In genomic region chr15:77035999-77036471, GRCh38 we compare ENCODE assay signal across 15 cellular contexts. TPM values are rescaled to one million over a fixed set of nuclear protein-coding genes. Genes with fewer than 3 reads are reported as not detected.
DNase-seq lines count a peak whose midpoint lies in the region; ATAC-seq, FAIRE-seq and TF ChIP-seq lines count a peak whose summit lies in the region.
"Had no signal": no experiment of that assay in that cellular context is flagged by ENCODE, and none has a peak within 500 bp of the region (broad histone marks: within the 10 kb centered on the region; RNA-seq: fewer than 3 reads in every experiment).

No MANE protein-coding gene starts in this region.

- H3K9me3 ChIP-seq in keratinocyte (ENCODE audit: control insufficient read depth, low read depth, low read length) (no peaks in the 10 kb centered on the region), esophagus squamous epithelium (no peaks in the 10 kb centered on the region)

- dilution Hi-C loops in keratinocyte (cut with MboI; ENCODE audit: extremely low pct_ligation_motif_present, low sequenced_read_pairs), result no loop called here

- H3K27me3 ChIP-seq in keratinocyte (ENCODE audit: control insufficient read depth, extremely low read depth, insufficient read depth, low read length) (no peaks in the 10 kb centered on the region), esophagus squamous epithelium (peaks cover 0 to under 1% (median 0%) of the 10 kb centered on the region in 4 donors)

- ATAC-seq in activated T-helper 17 cell treated with anti-CD3 and anti-CD28 coated beads, Interleukin-2, amount 50 U/mL, for 72 hours (replicated peaks), result no peak
- no peak for ATAC-seq in stimulated activated effector memory CD8-positive, alpha-beta T cell treated with anti-CD3 and anti-CD28 coated beads, Interleukin-12 subunit alpha, Interleukin-12 subunit beta, amount 100 ng/mL, for 72 hours

- H3K27ac Mint-ChIP-seq in activated T-helper 17 cell treated with anti-CD3 and anti-CD28 coated beads, Interleukin-2, amount 50 U/mL, for 72 hours, result peak overlapping the region; percentile 58
- peak overlapping the region; percentile 94 for H3K27ac Mint-ChIP-seq in stimulated activated effector memory CD8-positive, alpha-beta T cell treated with anti-CD3 and anti-CD28 coated beads, Interleukin-12 subunit alpha, Interleukin-12 subunit beta, amount 100 ng/mL, for 72 hours

- H2AFZ ChIP-seq in keratinocyte (ENCODE audit: control insufficient read depth, low read length), result no peak overlapping the region

- peaks cover 4% of the 10 kb centered on the region for H3K4me1 ChIP-seq in keratinocyte (ENCODE audit: control insufficient read depth, extremely low read depth, insufficient read depth, low read length)
- H3K4me1 ChIP-seq in esophagus squamous epithelium, result peaks cover 0 to 19% (median 0%) of the 10 kb centered on the region in 3 donors

- H3K36me3 Mint-ChIP-seq in activated T-helper 17 cell treated with anti-CD3 and anti-CD28 coated beads, Interleukin-2, amount 50 U/mL, for 72 hours (ENCODE audit: low read depth), result peaks cover 48% of the 10 kb centered on the region
- H3K36me3 Mint-ChIP-seq in stimulated activated effector memory CD8-positive, alpha-beta T cell treated with anti-CD3 and anti-CD28 coated beads, Interleukin-12 subunit alpha, Interleukin-12 subunit beta, amount 100 ng/mL, for 72 hours, result peaks cover 80% of the 10 kb centered on the region

- no peak overlapping the region for H3K4me2 ChIP-seq in keratinocyte (ENCODE audit: control insufficient read depth, extremely low read depth, insufficient read depth, low read depth, low read length)

- intact Hi-C loops in esophagus squamous epithelium (cut with DNase I), result no loop called here

- no peaks in the 10 kb centered on the region for H3K79me2 ChIP-seq in keratinocyte (ENCODE audit: control insufficient read depth, insufficient read depth, low read length)

- WGBS in esophagus squamous epithelium, 2 donors, result 60 to 78% methylated on average over 3 to 7 of the region's 13 CpGs

- peaks cover 3 to 6% of the 10 kb centered on the region in 2 experiments for H3K36me3 ChIP-seq in keratinocyte (ENCODE audit: control insufficient read depth in 2 of 2, extremely low read depth in 1 of 2, insufficient read depth in 2 of 2, low read length in 2 of 2)
- peaks cover 0 to 21% (median 0%) of the 10 kb centered on the region in 3 donors for H3K36me3 ChIP-seq in esophagus squamous epithelium

- no peak overlapping the region for H3K4me3 Mint-ChIP-seq in activated T-helper 17 cell treated with anti-CD3 and anti-CD28 coated beads, Interleukin-2, amount 50 U/mL, for 72 hours
- no peak overlapping the region for H3K4me3 Mint-ChIP-seq in stimulated activated effector memory CD8-positive, alpha-beta T cell treated with anti-CD3 and anti-CD28 coated beads, Interleukin-12 subunit alpha, Interleukin-12 subunit beta, amount 100 ng/mL, for 72 hours

- no peaks in the 10 kb centered on the region for H4K20me1 ChIP-seq in keratinocyte (ENCODE audit: control insufficient read depth, extremely low read depth, insufficient read depth, low read length)

- DNase-seq in activated CD8-positive, alpha-beta memory T cell treated with anti-CD3 and anti-CD28 coated beads, Interleukin-2, amount 50 U/mL, for 4 hours, result peak; percentile 13
- no peak for DNase-seq in activated CD8-positive, alpha-beta memory T cell treated with anti-CD3 and anti-CD28 coated beads for 24 hours
- DNase-seq in keratinocyte (ENCODE audit: low read depth, low spot score) (no peak), D341Med (ENCODE audit: low spot score) (no peak), esophagus squamous epithelium (lab: John Stamatoyannopoulos, UW) (no peak)
- no peak for DNase-seq in stimulated activated effector memory CD8-positive, alpha-beta T cell treated with anti-CD3 and anti-CD28 coated beads, Interleukin-12 subunit alpha, Interleukin-12 subunit beta, amount 100 ng/mL, for 72 hours (ENCODE audit: low spot score in 2 of 2)
- no peak for DNase-seq in activated CD4-positive, CD25-positive, alpha-beta regulatory T cell (lab: John Stamatoyannopoulos, UW)
- DNase-seq: activated gamma-delta T cell; hippocampal formation; IMR-90; NCI-H1694 treated with DMSO at 0.1 percent for 48 hours; stimulated activated naive CD4-positive, alpha-beta T cell; T1000 had no signal

- H3K27ac ChIP-seq in keratinocyte (ENCODE audit: control insufficient read depth, insufficient read depth, low read length), result no peak overlapping the region
- no peak overlapping the region for H3K27ac ChIP-seq in esophagus squamous epithelium

- FAIRE-seq in keratinocyte (lab: Jason Lieb, UNC), result peak; percentile 81
- FAIRE-seq: GM18507 had no signal

- no peaks in the 10 kb centered on the region for H3K9me1 ChIP-seq in keratinocyte (ENCODE audit: control insufficient read depth, extremely low read depth, insufficient read depth, low read length)

- no peak overlapping the region for H3K9ac ChIP-seq in keratinocyte (ENCODE audit: control insufficient read depth, extremely low read depth, insufficient read depth, low read length)

- TF ChIP-seq CTCF in keratinocyte (optimal IDR thresholded peaks at IDR 0.05 in 1 of 3, IDR thresholded peaks at IDR 0.05 in 1 of 3, conservative IDR thresholded peaks at IDR 0.05 in 1 of 3; ENCODE audit: extremely low read depth in 1 of 3, insufficient read depth in 2 of 3, low read length in 3 of 3), result no peak
- TF ChIP-seq CTCF in esophagus squamous epithelium (IDR thresholded peaks at IDR 0.05), result no peak

- H3K4me3 ChIP-seq in keratinocyte (ENCODE audit: control insufficient read depth in 2 of 3, extremely low read depth in 1 of 3, insufficient read depth in 2 of 3, low read depth in 1 of 3, low read length in 3 of 3) (no peak overlapping the region), esophagus squamous epithelium (no peak overlapping the region)

- no peak for TF ChIP-seq POLR2A in esophagus squamous epithelium (IDR thresholded peaks at IDR 0.05)

- no peaks in the 10 kb centered on the region for H3K27me3 Mint-ChIP-seq in activated T-helper 17 cell treated with anti-CD3 and anti-CD28 coated beads, Interleukin-2, amount 50 U/mL, for 72 hours

- peaks cover 9% of the 10 kb centered on the region for H3K4me1 Mint-ChIP-seq in activated T-helper 17 cell treated with anti-CD3 and anti-CD28 coated beads, Interleukin-2, amount 50 U/mL, for 72 hours
- H3K4me1 Mint-ChIP-seq in stimulated activated effector memory CD8-positive, alpha-beta T cell treated with anti-CD3 and anti-CD28 coated beads, Interleukin-12 subunit alpha, Interleukin-12 subunit beta, amount 100 ng/mL, for 72 hours, result peaks cover 36% of the 10 kb centered on the region

- peaks cover 4% of the 10 kb centered on the region for H3K9me3 Mint-ChIP-seq in activated T-helper 17 cell treated with anti-CD3 and anti-CD28 coated beads, Interleukin-2, amount 50 U/mL, for 72 hours
- H3K9me3 Mint-ChIP-seq in stimulated activated effector memory CD8-positive, alpha-beta T cell treated with anti-CD3 and anti-CD28 coated beads, Interleukin-12 subunit alpha, Interleukin-12 subunit beta, amount 100 ng/mL, for 72 hours, result no peaks in the 10 kb centered on the region

RNA-seq across cellular contexts. Expression of gene TSPAN3, which starts 34.9 kb away (rescaled TPM):
- total RNA-seq in activated T-helper 17 cell treated with anti-CD3 and anti-CD28 coated beads, Interleukin-2, amount 50 U/mL, for 72 hours, result 10 to 100 TPM in 1 of 2 donors, 1 to 10 TPM in 1; 9.6 to 27.6 TPM
- polyA plus RNA-seq in keratinocyte, result 181 to 210 TPM (median 193 TPM) in 3 replicates
- polyA plus RNA-seq in keratinocyte (2011; ENCODE audit: low read depth), result 43.6 TPM
- 163 and 250 TPM in 2 replicates for polyA plus RNA-seq in keratinocyte (2011; cell fraction: cytosol; rRNA removed)
- polyA plus RNA-seq in keratinocyte (2011; cell fraction: nucleus; rRNA removed), result 254 and 268 TPM in 2 replicates
- polyA plus RNA-seq in keratinocyte (2012; ENCODE audit: low replicate concordance), result 83.8 and 110 TPM in 2 replicates
- 82.2 to 214 TPM (median 212 TPM) in 3 replicates for polyA minus RNA-seq in keratinocyte
- polyA minus RNA-seq in keratinocyte (2011; cell fraction: cytosol; rRNA and poly(A)+ RNA removed), result 106 TPM
- polyA minus RNA-seq in keratinocyte (2011; cell fraction: nucleus; rRNA and poly(A)+ RNA removed), result 82.9 and 145 TPM in 2 replicates
- total RNA-seq in esophagus squamous epithelium, result 100 to 1,000 TPM in 1 of 4 donors, 10 to 100 TPM in 3; 77.3 to 114 (median 87.0) TPM

RNA-seq across cellular contexts. Expression of gene PSTPIP1, which starts 41.1 kb away (rescaled TPM):
- total RNA-seq in activated T-helper 17 cell treated with anti-CD3 and anti-CD28 coated beads, Interleukin-2, amount 50 U/mL, for 72 hours, result 100 to 1,000 TPM; 125 to 137 TPM
- 9.6 to 11.2 TPM (median 10.0 TPM) in 3 replicates for polyA plus RNA-seq in keratinocyte
- 2.0 TPM for polyA plus RNA-seq in keratinocyte (2011; ENCODE audit: low read depth)
- polyA plus RNA-seq in keratinocyte (2011; cell fraction: cytosol; rRNA removed), result 4.7 and 9.5 TPM in 2 replicates
- polyA plus RNA-seq in keratinocyte (2011; cell fraction: nucleus; rRNA removed), result 25.7 and 27.3 TPM in 2 replicates
- polyA plus RNA-seq in keratinocyte (2012; ENCODE audit: low replicate concordance), result 1.2 and 15.6 TPM in 2 replicates
- 6.3 to 22.0 TPM (median 10.0 TPM) in 3 replicates for polyA minus RNA-seq in keratinocyte
- polyA minus RNA-seq in keratinocyte (2011; cell fraction: cytosol; rRNA and poly(A)+ RNA removed), result 13.6 TPM
- 9.9 and 10.3 TPM in 2 replicates for polyA minus RNA-seq in keratinocyte (2011; cell fraction: nucleus; rRNA and poly(A)+ RNA removed)
- total RNA-seq in esophagus squamous epithelium, result 1 to 10 TPM in 3 of 4 donors, under 1 TPM in 1; 0.57 to 9.9 (median 5.3) TPM

Comparison
In these comparisons a context has a peak if more than half of its experiments do, and no peak if none do; other contexts are left out.
1. RNA of gene PSTPIP1, which starts 41.1 kb away (total RNA-seq): 125 to 137 TPM in activated T-helper 17 cell treated with anti-CD3 and anti-CD28 coated beads, Interleukin-2, amount 50 U/mL, for 72 hours; 0.57 to 9.9 TPM in esophagus squamous epithelium; every median in the first group is over 10 times any median in the second.